In the genomic region with DNA sequence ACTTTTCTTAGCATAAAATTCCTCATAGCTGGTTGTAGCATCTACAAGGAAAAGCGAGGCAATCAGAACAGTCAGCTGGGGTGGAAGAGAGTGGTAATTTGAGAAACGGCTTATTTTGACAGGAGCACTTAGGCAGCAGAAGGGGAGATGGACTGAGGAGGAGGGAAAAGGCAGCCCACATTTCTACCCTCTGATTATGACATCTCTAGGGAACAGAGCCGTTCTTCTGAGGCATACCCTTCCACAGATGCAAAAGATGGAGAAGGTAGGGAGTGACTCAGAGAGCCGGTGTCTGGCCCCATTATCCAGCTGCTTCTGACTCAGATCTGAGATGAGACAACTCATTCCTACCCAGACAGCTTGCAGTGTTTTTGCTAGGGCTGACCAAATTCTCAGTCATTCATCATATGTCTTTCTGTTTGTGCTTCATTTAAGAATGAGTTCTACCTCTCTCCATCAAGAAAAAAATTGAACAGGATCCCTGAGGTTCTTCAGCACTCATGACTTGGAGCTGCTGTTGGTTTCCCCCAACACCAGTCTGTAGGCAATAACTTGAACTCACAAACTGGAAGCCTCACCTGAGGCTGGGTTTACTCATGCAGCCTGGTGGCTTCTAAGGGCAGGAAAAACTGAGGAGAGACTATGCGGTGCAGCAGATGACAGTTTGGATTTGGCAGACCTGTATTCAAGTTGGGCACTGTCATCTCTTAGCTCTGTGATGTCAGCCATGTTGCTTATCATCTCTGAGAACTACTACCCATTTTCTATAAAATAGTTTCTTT, we compare ENCODE assay signal across 8 cellular contexts. TPM values are rescaled to one million over a fixed set of nuclear protein-coding genes. Genes with fewer than 3 reads are reported as not detected.
DNase-seq lines count a peak whose midpoint lies in the region; ATAC-seq and TF ChIP-seq lines count a peak whose summit lies in the region.
"Had no signal": no experiment of that assay in that cellular context is flagged by ENCODE, and none has a peak within 500 bp of the region (broad histone marks: within the 10 kb centered on the region; RNA-seq: fewer than 3 reads in every experiment).

No MANE protein-coding gene starts in this region.

- no peaks in the 10 kb centered on the region for H3K36me3 Mint-ChIP-seq in activated T-helper 1 cell treated with anti-CD3 and anti-CD28 coated beads, Interleukin-12 subunit alpha, Interleukin-12 subunit beta, Interleukin-2, Interleukin-4 antibody, amounts not matched to agents 30 ng/mL and 10 ng/mL and 1 ng/mL, durations not matched to agents 14 hours and 24 hours and 36 hours (ENCODE audit: low read depth)

- peaks cover 15% of the 10 kb centered on the region for H3K27me3 Mint-ChIP-seq in activated T-helper 1 cell treated with anti-CD3 and anti-CD28 coated beads, Interleukin-12 subunit alpha, Interleukin-12 subunit beta, Interleukin-2, Interleukin-4 antibody, amounts not matched to agents 30 ng/mL and 10 ng/mL and 1 ng/mL, durations not matched to agents 14 hours and 24 hours and 36 hours (ENCODE audit: insufficient read depth)

- H3K27ac Mint-ChIP-seq in activated T-helper 1 cell treated with anti-CD3 and anti-CD28 coated beads, Interleukin-12 subunit alpha, Interleukin-12 subunit beta, Interleukin-2, Interleukin-4 antibody, amounts not matched to agents 30 ng/mL and 10 ng/mL and 1 ng/mL, durations not matched to agents 14 hours and 24 hours and 36 hours: peak overlapping the region; percentile 13

- peak; percentile 30 for DNase-seq in GM12865 (ENCODE audit: low read depth)
- DNase-seq in activated T-helper 1 cell treated with anti-CD3 and anti-CD28 coated beads, Interleukin-12 subunit alpha, Interleukin-12 subunit beta, Interleukin-2, Interleukin-4 antibody, amounts not matched to agents 30 ng/mL and 10 ng/mL and 1 ng/mL, durations not matched to agents 14 hours and 24 hours and 36 hours (ENCODE audit: low spot score): no peak
- DNase-seq in middle frontal gyrus (ENCODE audit: extremely low spot score, low spot score): peak; percentile 7
- no peak for DNase-seq in NCI-H146 treated with DMSO at 0.1 percent for 48 hours (lab: John Stamatoyannopoulos, UW; ENCODE audit: unreplicated experiment)
- DNase-seq in NCI-H146 (lab: John Stamatoyannopoulos, UW): no peak
- DNase-seq: NCI-H524 treated with DMSO at 0.1 percent for 48 hours had no signal

- TF ChIP-seq CTCF in GM12865 (IDR thresholded peaks at IDR 0.05; ENCODE audit: insufficient read depth, low read depth, low read length, missing control alignments): no peak

- ATAC-seq in HG02759 (IDR thresholded peaks at IDR 0.05; ENCODE audit: unreplicated experiment) (peak; percentile 86), GM21786 (IDR thresholded peaks at IDR 0.05; ENCODE audit: unreplicated experiment) (no peak)

- no peak overlapping the region for H3K4me3 Mint-ChIP-seq in activated T-helper 1 cell treated with anti-CD3 and anti-CD28 coated beads, Interleukin-12 subunit alpha, Interleukin-12 subunit beta, Interleukin-2, Interleukin-4 antibody, amounts not matched to agents 30 ng/mL and 10 ng/mL and 1 ng/mL, durations not matched to agents 14 hours and 24 hours and 36 hours

- H3K4me1 Mint-ChIP-seq in activated T-helper 1 cell treated with anti-CD3 and anti-CD28 coated beads, Interleukin-12 subunit alpha, Interleukin-12 subunit beta, Interleukin-2, Interleukin-4 antibody, amounts not matched to agents 30 ng/mL and 10 ng/mL and 1 ng/mL, durations not matched to agents 14 hours and 24 hours and 36 hours (ENCODE audit: low read depth): no peaks in the 10 kb centered on the region

- H3K9me3 Mint-ChIP-seq in activated T-helper 1 cell treated with anti-CD3 and anti-CD28 coated beads, Interleukin-12 subunit alpha, Interleukin-12 subunit beta, Interleukin-2, Interleukin-4 antibody, amounts not matched to agents 30 ng/mL and 10 ng/mL and 1 ng/mL, durations not matched to agents 14 hours and 24 hours and 36 hours: no peaks in the 10 kb centered on the region

- no peak overlapping the region for H3K4me3 ChIP-seq in GM12865 (ENCODE audit: low read depth, low read length)

- intact Hi-C loops in activated T-helper 1 cell treated with anti-CD3 and anti-CD28 coated beads, Interleukin-12 subunit alpha, Interleukin-12 subunit beta, Interleukin-2, Interleukin-4 antibody, amounts not matched to agents 30 ng/mL and 10 ng/mL and 1 ng/mL, durations not matched to agents 14 hours and 24 hours and 36 hours (cut with micrococcal nuclease): no loop called here

RNA-seq across cellular contexts. Expression of a gene that starts 15.9 kb away (rescaled TPM):
- 147 and 148 TPM in 2 replicates for total RNA-seq in activated T-helper 1 cell treated with anti-CD3 and anti-CD28 coated beads, Interleukin-12 subunit alpha, Interleukin-12 subunit beta, Interleukin-2, Interleukin-4 antibody, amounts not matched to agents 30 ng/mL and 10 ng/mL and 1 ng/mL, durations not matched to agents 14 hours and 24 hours and 36 hours

Comparison
In these comparisons a context has a peak if more than half of its experiments do, and no peak if none do; other contexts are left out.
1. DNase-seq: peak in GM12865 (single experiment) and middle frontal gyrus (single experiment); none in activated T-helper 1 cell treated with anti-CD3 and anti-CD28 coated beads, Interleukin-12 subunit alpha, Interleukin-12 subunit beta, Interleukin-2, Interleukin-4 antibody, amounts not matched to agents 30 ng/mL and 10 ng/mL and 1 ng/mL, durations not matched to agents 14 hours and 24 hours and 36 hours (single experiment), NCI-H146 treated with DMSO at 0.1 percent for 48 hours (single experiment) and NCI-H146 (single experiment).